ENCODE assay signal across 1 cellular context in the genomic region with DNA sequence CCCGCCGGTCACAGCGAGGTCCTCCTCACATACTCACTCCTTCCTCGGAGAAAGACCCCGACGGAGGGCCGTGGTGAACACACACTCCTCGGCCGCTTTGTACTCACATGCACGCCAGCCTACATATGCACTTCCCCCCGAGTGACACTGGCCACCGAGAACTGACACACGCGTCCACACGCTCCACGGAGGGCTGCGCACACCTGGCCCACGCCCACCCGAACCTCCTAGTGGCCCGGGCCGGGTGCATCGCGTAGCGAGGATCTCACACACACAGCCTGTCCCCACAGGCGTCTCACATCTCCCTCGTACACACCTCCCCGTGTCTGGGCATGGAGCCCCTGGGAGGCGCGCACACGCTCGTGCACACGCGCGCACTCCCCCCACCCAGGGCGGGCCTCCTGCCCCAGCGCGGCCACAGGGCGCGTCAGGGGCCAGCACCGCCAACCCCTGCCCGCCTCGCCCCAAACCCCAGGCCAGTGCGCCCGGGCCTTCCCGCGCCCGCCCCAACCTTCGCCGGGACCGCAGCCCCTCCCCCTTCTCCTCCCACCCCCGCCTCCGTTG.
TF ChIP-seq lines count a peak whose summit lies in the region.

No MANE protein-coding gene starts in this region.

TF ChIP-seq in HepG2, 621 proteins besides CTCF, POLR2A, EP300 and RAD21:
- TF ChIP-seq EEA1 (CRISPR knock-in tag; IDR thresholded peaks at IDR 0.05; ENCODE audit: borderline replicate concordance), result no peak
- no peak for TF ChIP-seq SOX5 (CRISPR knock-in tag; IDR thresholded peaks at IDR 0.05; ENCODE audit: borderline replicate concordance)
- no peak for TF ChIP-seq ZNF781 (CRISPR knock-in tag; IDR thresholded peaks at IDR 0.05; ENCODE audit: borderline replicate concordance, not compliant biosample characterization)
- TF ChIP-seq ZNF839 (CRISPR knock-in tag; IDR thresholded peaks at IDR 0.05; ENCODE audit: borderline replicate concordance), result no peak
- TF ChIP-seq ZFP37 (CRISPR knock-in tag; IDR thresholded peaks at IDR 0.05; ENCODE audit: borderline replicate concordance), result no peak
- no peak for TF ChIP-seq ZNF263 (CRISPR knock-in tag; IDR thresholded peaks at IDR 0.05)
- TF ChIP-seq, protein P1, sequence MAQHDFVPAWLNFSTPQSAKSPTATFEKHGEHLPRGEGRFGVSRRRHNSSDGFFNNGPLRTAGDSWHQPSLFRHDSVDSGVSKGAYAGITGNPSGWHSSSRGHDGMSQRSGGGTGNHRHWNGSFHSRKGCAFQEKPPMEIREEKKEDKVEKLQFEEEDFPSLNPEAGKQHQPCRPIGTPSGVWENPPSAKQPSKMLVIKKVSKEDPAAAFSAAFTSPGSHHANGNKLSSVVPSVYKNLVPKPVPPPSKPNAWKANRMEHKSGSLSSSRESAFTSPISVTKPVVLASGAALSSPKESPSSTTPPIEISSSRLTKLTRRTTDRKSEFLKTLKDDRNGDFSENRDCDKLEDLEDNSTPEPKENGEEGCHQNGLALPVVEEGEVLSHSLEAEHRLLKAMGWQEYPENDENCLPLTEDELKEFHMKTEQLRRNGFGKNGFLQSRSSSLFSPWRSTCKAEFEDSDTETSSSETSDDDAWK (CRISPR knock-in tag; IDR thresholded peaks at IDR 0.05), result no peak
- no peak for TF ChIP-seq KAT8 (CRISPR knock-in tag; IDR thresholded peaks at IDR 0.05)
- TF ChIP-seq RXRA (CRISPR knock-in tag; IDR thresholded peaks at IDR 0.05), result no peak
- TF ChIP-seq, protein P2, sequence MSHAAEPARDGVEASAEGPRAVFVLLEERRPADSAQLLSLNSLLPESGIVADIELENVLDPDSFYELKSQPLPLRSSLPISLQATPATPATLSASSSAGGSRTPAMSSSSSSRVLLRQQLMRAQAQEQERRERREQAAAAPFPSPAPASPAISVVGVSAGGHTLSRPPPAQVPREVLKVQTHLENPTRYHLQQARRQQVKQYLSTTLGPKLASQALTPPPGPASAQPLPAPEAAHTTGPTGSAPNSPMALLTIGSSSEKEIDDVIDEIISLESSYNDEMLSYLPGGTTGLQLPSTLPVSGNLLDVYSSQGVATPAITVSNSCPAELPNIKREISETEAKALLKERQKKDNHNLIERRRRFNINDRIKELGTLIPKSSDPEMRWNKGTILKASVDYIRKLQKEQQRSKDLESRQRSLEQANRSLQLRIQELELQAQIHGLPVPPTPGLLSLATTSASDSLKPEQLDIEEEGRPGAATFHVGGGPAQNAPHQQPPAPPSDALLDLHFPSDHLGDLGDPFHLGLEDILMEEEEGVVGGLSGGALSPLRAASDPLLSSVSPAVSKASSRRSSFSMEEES (CRISPR knock-in tag; IDR thresholded peaks at IDR 0.05), result no peak
- no peak for TF ChIP-seq EED (CRISPR knock-in tag; IDR thresholded peaks at IDR 0.05)
- no peak for TF ChIP-seq ZNF224 (CRISPR knock-in tag; IDR thresholded peaks at IDR 0.05)
- no peak for TF ChIP-seq ZNF431 (CRISPR knock-in tag; IDR thresholded peaks at IDR 0.05; ENCODE audit: borderline replicate concordance, low read depth)
- TF ChIP-seq STAG1 (CRISPR knock-in tag; IDR thresholded peaks at IDR 0.05), result no peak
- no peak for TF ChIP-seq PHF21A (CRISPR knock-in tag; IDR thresholded peaks at IDR 0.05)
- TF ChIP-seq STAT5B (CRISPR knock-in tag; IDR thresholded peaks at IDR 0.05), result no peak
- no peak for TF ChIP-seq SATB2 (CRISPR knock-in tag; IDR thresholded peaks at IDR 0.05)
TF ChIP-seq in HepG2: peak in this region for 0.
